In the genomic region with DNA sequence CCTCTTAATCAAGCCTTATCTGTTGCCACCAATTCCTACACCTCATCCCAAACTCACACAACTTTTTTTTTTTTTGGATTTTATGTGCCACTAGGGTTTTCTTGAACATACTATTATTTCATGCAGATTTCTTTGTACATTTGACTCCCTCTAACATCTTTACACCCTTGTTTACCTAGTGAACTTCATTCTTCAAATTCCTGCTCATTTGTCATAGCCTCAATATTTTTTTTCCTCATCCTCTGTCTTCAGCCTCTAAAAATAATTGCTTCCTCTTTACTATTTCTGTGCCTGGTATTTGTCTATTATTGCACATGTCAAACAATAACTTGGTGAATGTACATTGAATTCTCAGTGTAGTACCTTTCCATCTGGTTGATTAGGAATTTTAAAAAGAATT, we compare ENCODE assay signal across 20 cellular contexts. TPM values are rescaled to one million over a fixed set of nuclear protein-coding genes. Genes with fewer than 3 reads are reported as not detected.
DNase-seq lines count a peak whose midpoint lies in the region; ATAC-seq lines count a peak whose summit lies in the region.
"Had no signal": no experiment of that assay in that cellular context is flagged by ENCODE, and none has a peak within 500 bp of the region (broad histone marks: within the 10 kb centered on the region; RNA-seq: fewer than 3 reads in every experiment).

No MANE protein-coding gene starts in this region.

- H3K4me1 ChIP-seq in aorta (ENCODE audit: control insufficient read depth in 1 of 2, insufficient read depth in 2 of 2, low read length in 2 of 2): no peaks in the 10 kb centered on the region

- H3K4me3 Mint-ChIP-seq in activated naive CD4-positive, alpha-beta T cell treated with anti-CD3 and anti-CD28 coated beads, Interleukin-2, amount 50 U/mL, for 24 hours: no peak overlapping the region
- no peak overlapping the region for H3K4me3 Mint-ChIP-seq in activated T-helper 17 cell treated with anti-CD3 and anti-CD28 coated beads, Interleukin-2, amount 50 U/mL, for 72 hours

- no peak for DNase-seq in activated naive CD4-positive, alpha-beta T cell treated with Interleukin-2 at 50 U/mL for 16 hours
- peak; percentile 43 for DNase-seq in kidney tubule cell (ENCODE audit: low spot score)
- no peak for DNase-seq in aorta
- DNase-seq in left lobe of liver (ENCODE audit: low spot score): no peak
- DNase-seq: 8988T, DMS79 treated with DMSO at 0.1 percent for 48 hours, GM23248, MM.1S, NCI-H1105 treated with DMSO at 0.1 percent for 48 hours, NCI-H187, NCI-H446 treated with DMSO at 0.1 percent for 48 hours, NCI-H774, SIG-M5 had no signal

- peak overlapping the region; percentile 64 for H3K27ac Mint-ChIP-seq in activated naive CD4-positive, alpha-beta T cell treated with anti-CD3 and anti-CD28 coated beads, Interleukin-2, amount 50 U/mL, for 24 hours
- peak overlapping the region; percentile 5 for H3K27ac Mint-ChIP-seq in activated T-helper 17 cell treated with anti-CD3 and anti-CD28 coated beads, Interleukin-2, amount 50 U/mL, for 72 hours

- H3K27me3 ChIP-seq in aorta (ENCODE audit: control insufficient read depth in 1 of 2, insufficient read depth in 2 of 2, low read length in 1 of 2): no peaks in the 10 kb centered on the region

- H3K27me3 Mint-ChIP-seq in activated naive CD4-positive, alpha-beta T cell treated with anti-CD3 and anti-CD28 coated beads, Interleukin-2, amount 50 U/mL, for 24 hours: no peaks in the 10 kb centered on the region
- H3K27me3 Mint-ChIP-seq in activated T-helper 17 cell treated with anti-CD3 and anti-CD28 coated beads, Interleukin-2, amount 50 U/mL, for 72 hours: no peaks in the 10 kb centered on the region

- no peaks in the 10 kb centered on the region for H3K9me3 ChIP-seq in aorta (ENCODE audit: control insufficient read depth, low read length)

- no peak overlapping the region for H3K27ac ChIP-seq in aorta (ENCODE audit: low read depth in 1 of 2, low read length in 2 of 2)
- H3K27ac ChIP-seq: C4-2B, GM23248, KMS-11 had no signal

- H3K9me3 Mint-ChIP-seq in activated naive CD4-positive, alpha-beta T cell treated with anti-CD3 and anti-CD28 coated beads, Interleukin-2, amount 50 U/mL, for 24 hours: no peaks in the 10 kb centered on the region
- H3K9me3 Mint-ChIP-seq in activated T-helper 17 cell treated with anti-CD3 and anti-CD28 coated beads, Interleukin-2, amount 50 U/mL, for 72 hours: no peaks in the 10 kb centered on the region

- H3K36me3 ChIP-seq in aorta (ENCODE audit: control insufficient read depth in 1 of 2, insufficient read depth in 2 of 2, low read length in 1 of 2): no peaks in the 10 kb centered on the region

- intact Hi-C loops in aorta (cut with DNase I): no loop called here

- no peak for ATAC-seq in activated T-helper 17 cell treated with anti-CD3 and anti-CD28 coated beads, Interleukin-2, amount 50 U/mL, for 72 hours (replicated peaks)
- ATAC-seq in HG02642 (IDR thresholded peaks at IDR 0.05; ENCODE audit: poor library complexity, unreplicated experiment) (no peak), aorta (ENCODE audit: low FRiP score) (no peak), left lobe of liver (no peak), HG03439 (IDR thresholded peaks at IDR 0.05; ENCODE audit: unreplicated experiment) (no peak)
- ATAC-seq: HepG2 had no signal

- peaks cover 62% of the 10 kb centered on the region for H3K4me1 Mint-ChIP-seq in activated naive CD4-positive, alpha-beta T cell treated with anti-CD3 and anti-CD28 coated beads, Interleukin-2, amount 50 U/mL, for 24 hours
- H3K4me1 Mint-ChIP-seq in activated T-helper 17 cell treated with anti-CD3 and anti-CD28 coated beads, Interleukin-2, amount 50 U/mL, for 72 hours: peaks cover 25% of the 10 kb centered on the region

- H3K4me3 ChIP-seq in aorta (ENCODE audit: low read length in 2 of 2): no peak overlapping the region
- H3K4me3 ChIP-seq: GM23248 had no signal

- peaks cover 17% of the 10 kb centered on the region for H3K36me3 Mint-ChIP-seq in activated naive CD4-positive, alpha-beta T cell treated with anti-CD3 and anti-CD28 coated beads, Interleukin-2, amount 50 U/mL, for 24 hours
- H3K36me3 Mint-ChIP-seq in activated T-helper 17 cell treated with anti-CD3 and anti-CD28 coated beads, Interleukin-2, amount 50 U/mL, for 72 hours (ENCODE audit: low read depth): peaks cover 29% of the 10 kb centered on the region

RNA-seq across cellular contexts. Expression of gene NBDY, which starts 22.0 kb away (rescaled TPM):
- total RNA-seq in activated T-helper 17 cell treated with anti-CD3 and anti-CD28 coated beads, Interleukin-2, amount 50 U/mL, for 72 hours: 10 to 100 TPM; 33.6 to 46.0 TPM
- total RNA-seq in aorta: 10 to 100 TPM; 43.0 TPM
- polyA plus RNA-seq in aorta: 10 to 100 TPM; 35.7 to 45.5 TPM
- total RNA-seq in left lobe of liver: 3.9 TPM
